Comparison of ENCODE assay signal across 24 cellular contexts in the genomic region with DNA sequence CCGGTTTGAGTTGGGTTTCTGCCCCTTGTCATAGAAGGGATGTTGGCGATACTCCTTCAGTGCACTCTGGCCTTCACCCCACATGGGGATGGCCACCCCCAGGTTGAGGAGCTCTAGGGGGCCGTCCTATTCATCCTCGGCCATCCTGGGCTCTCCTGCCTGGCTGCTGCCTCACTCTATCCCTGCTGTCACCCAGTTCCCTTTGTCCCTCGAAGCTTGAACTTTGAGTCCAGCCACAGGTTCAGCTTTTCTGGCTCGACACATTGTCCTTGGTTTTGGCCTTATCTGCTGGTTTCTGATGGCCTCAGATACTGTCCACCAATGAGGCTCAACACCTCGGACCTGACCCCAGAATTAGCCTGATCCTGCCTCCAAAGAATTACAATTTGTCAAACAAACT. TPM values are rescaled to one million over a fixed set of nuclear protein-coding genes. Genes with fewer than 3 reads are reported as not detected.
"Had no signal": no experiment of that assay in that cellular context is flagged by ENCODE, and none has a peak within 500 bp of the region (broad histone marks: within the 10 kb centered on the region; RNA-seq: fewer than 3 reads in every experiment).

No MANE protein-coding gene starts in this region.

- H3K4me1 Mint-ChIP-seq: stimulated activated effector memory CD8-positive, alpha-beta T cell treated with anti-CD3 and anti-CD28 coated beads, Interleukin-12 subunit alpha, Interleukin-12 subunit beta, amount 100 ng/mL, for 72 hours had no signal

- H3K79me2 ChIP-seq: parathyroid adenoma had no signal

- H3K9me3 Mint-ChIP-seq: activated CD4-positive, alpha-beta memory T cell treated with anti-CD3 and anti-CD28 coated beads for 36 hours; activated naive CD4-positive, alpha-beta T cell treated with anti-CD3 and anti-CD28 coated beads, Interleukin-2, amount 50 U/mL, for 72 hours; activated T-cell treated with anti-CD3 and anti-CD28 coated beads, Interleukin-2, amount 50 U/mL, for 72 hours; brain; natural killer cell treated with Interleukin-12 subunit alpha and Interleukin-12 subunit beta and Interleukin-15 and Interleukin-18, amount 100 ng/mL, for 72 hours; stimulated activated effector memory CD8-positive, alpha-beta T cell treated with anti-CD3 and anti-CD28 coated beads, Interleukin-12 subunit alpha, Interleukin-12 subunit beta, amount 100 ng/mL, for 72 hours; T-helper 1 cell treated with Interleukin-12 subunit alpha and Interleukin-12 subunit beta and Interleukin-4 antibody, amounts not matched to agents 30 μg/mL and 1 μg/mL, for 36 hours had no signal

- H3K36me3 ChIP-seq: left ventricle myocardium inferior, stomach, transverse colon, vagina had no signal

- H3K27ac Mint-ChIP-seq: activated CD4-positive, alpha-beta memory T cell treated with anti-CD3 and anti-CD28 coated beads for 36 hours; activated T-cell treated with anti-CD3 and anti-CD28 coated beads, Interleukin-2, amount 50 U/mL, for 72 hours; natural killer cell treated with Interleukin-12 subunit alpha and Interleukin-12 subunit beta and Interleukin-15 and Interleukin-18, amount 100 ng/mL, for 72 hours; stimulated activated effector memory CD8-positive, alpha-beta T cell treated with anti-CD3 and anti-CD28 coated beads, Interleukin-12 subunit alpha, Interleukin-12 subunit beta, amount 100 ng/mL, for 72 hours; T-helper 1 cell treated with Interleukin-12 subunit alpha and Interleukin-12 subunit beta and Interleukin-4 antibody, amounts not matched to agents 30 μg/mL and 1 μg/mL, for 36 hours had no signal

- ATAC-seq: activated naive CD4-positive, alpha-beta T cell treated with anti-CD3 and anti-CD28 coated beads, Interleukin-2, amount 50 U/mL, for 72 hours; activated T-cell treated with anti-CD3 and anti-CD28 coated beads, Interleukin-2, amount 50 U/mL, for 72 hours; esophagus mucosa; natural killer cell treated with Interleukin-12 subunit alpha and Interleukin-12 subunit beta and Interleukin-15 and Interleukin-18, amount 100 ng/mL, for 72 hours; sciatic nerve; stimulated activated effector memory CD8-positive, alpha-beta T cell treated with anti-CD3 and anti-CD28 coated beads, Interleukin-12 subunit alpha, Interleukin-12 subunit beta, amount 100 ng/mL, for 72 hours had no signal

- H3K9me3 ChIP-seq: left ventricle myocardium inferior, stomach, transverse colon, vagina had no signal

- H3K4me1 ChIP-seq: left ventricle myocardium inferior, parathyroid adenoma had no signal

- H3K27me3 Mint-ChIP-seq: activated CD4-positive, alpha-beta memory T cell treated with anti-CD3 and anti-CD28 coated beads for 36 hours; brain had no signal

- H3K9ac ChIP-seq: parathyroid adenoma had no signal

- H3K4me3 Mint-ChIP-seq: activated CD4-positive, alpha-beta memory T cell treated with anti-CD3 and anti-CD28 coated beads for 36 hours; activated T-cell treated with anti-CD3 and anti-CD28 coated beads, Interleukin-2, amount 50 U/mL, for 72 hours; brain; natural killer cell treated with Interleukin-12 subunit alpha and Interleukin-12 subunit beta and Interleukin-15 and Interleukin-18, amount 100 ng/mL, for 72 hours; stimulated activated effector memory CD8-positive, alpha-beta T cell treated with anti-CD3 and anti-CD28 coated beads, Interleukin-12 subunit alpha, Interleukin-12 subunit beta, amount 100 ng/mL, for 72 hours; T-helper 1 cell treated with Interleukin-12 subunit alpha and Interleukin-12 subunit beta and Interleukin-4 antibody, amounts not matched to agents 30 μg/mL and 1 μg/mL, for 36 hours had no signal

- H3K36me3 Mint-ChIP-seq: activated CD4-positive, alpha-beta memory T cell treated with anti-CD3 and anti-CD28 coated beads for 36 hours; activated naive CD4-positive, alpha-beta T cell treated with anti-CD3 and anti-CD28 coated beads, Interleukin-2, amount 50 U/mL, for 72 hours; brain; natural killer cell treated with Interleukin-12 subunit alpha and Interleukin-12 subunit beta and Interleukin-15 and Interleukin-18, amount 100 ng/mL, for 72 hours; stimulated activated effector memory CD8-positive, alpha-beta T cell treated with anti-CD3 and anti-CD28 coated beads, Interleukin-12 subunit alpha, Interleukin-12 subunit beta, amount 100 ng/mL, for 72 hours had no signal

- DNase-seq: activated CD4-positive, alpha-beta memory T cell treated with anti-CD3 and anti-CD28 coated beads for 36 hours; activated CD4-positive, alpha-beta T cell treated with anti-CD3 and anti-CD28 coated beads for 48 hours; activated gamma-delta T cell; activated T-cell treated with anti-CD3 and anti-CD28 coated beads, Interleukin-2, amount 50 U/mL, for 72 hours; dermis blood vessel endothelial cell; effector CD8-positive, alpha-beta T cell; foreskin melanocyte; hippocampal formation; kidney glomerular epithelial cell; left ventricle myocardium inferior; mammary epithelial cell; small intestine; stimulated activated CD4-positive, alpha-beta T cell treated with anti-CD3 and anti-CD28 coated beads, Interleukin-2, amount 100 ng/mL, for 24 hours; stomach; transverse colon had no signal

- H2AFZ ChIP-seq: parathyroid adenoma had no signal

- H3K27me3 ChIP-seq: transverse colon, vagina had no signal

- H3K4me3 ChIP-seq: left ventricle myocardium inferior, stomach, transverse colon, vagina had no signal

- H3K27ac ChIP-seq: left ventricle myocardium inferior, parathyroid adenoma, stomach, transverse colon, vagina had no signal

RNA-seq across cellular contexts. Expression of a gene that starts 58.6 kb away (rescaled TPM):
- total RNA-seq: natural killer cell treated with Interleukin-12 subunit alpha and Interleukin-12 subunit beta and Interleukin-15 and Interleukin-18, amount 100 ng/mL, for 72 hours had no signal
